In genomic region chr2:50491541-50492114, GRCh38 we compare ENCODE assay signal across 8 cellular contexts.
A peak's percentile ranks its signal among the peaks of the same experiment; 100 is the strongest.
DNase-seq lines count a peak whose midpoint lies in the region; ATAC-seq and TF ChIP-seq lines count a peak whose summit lies in the region.

No MANE protein-coding gene starts in this region.

- DNase-seq in DMS153 treated with DMSO at 0.1 percent for 48 hours (lab: John Stamatoyannopoulos, UW; ENCODE audit: unreplicated experiment) = peak; percentile 82
- peak; percentile 71 for DNase-seq in NCI-H2227 treated with DMSO at 0.1 percent for 48 hours (lab: John Stamatoyannopoulos, UW)
- DNase-seq in kidney glomerular epithelial cell (lab: John Stamatoyannopoulos, UW) = peak; percentile 14
- peak; percentile 17 for DNase-seq in testis
- no peak for DNase-seq in activated CD8-positive, alpha-beta memory T cell treated with anti-CD3 and anti-CD28 coated beads, Interleukin-2, amount 50 U/mL, for 48 hours

- H3K27ac Mint-ChIP-seq in brain = peak overlapping the region; percentile 8 to 83 (median 41)

- TF ChIP-seq CTCF in brain (conservative IDR thresholded peaks at IDR 0.05) (peak; percentile 41 to 69), testis (IDR thresholded peaks at IDR 0.05) (peak in 2 of 3 experiments; percentile 48 to 63)

- H3K4me3 Mint-ChIP-seq in brain = peak overlapping the region in 3 of 5 experiments; percentile 45 to 66 (median 59)

- no peaks in the 10 kb centered on the region for H3K9me3 ChIP-seq in testis

- no peaks in the 10 kb centered on the region for H3K4me1 ChIP-seq in testis

- WGBS in testis, 2 donors = 34 to 67% methylated on average over 1 of the region's 1 CpG

- H3K27me3 Mint-ChIP-seq in brain = no peaks in the 10 kb centered on the region

- ATAC-seq in GM19023 (IDR thresholded peaks at IDR 0.05; ENCODE audit: unreplicated experiment) (peak; percentile 43), HG03097 (IDR thresholded peaks at IDR 0.05; ENCODE audit: low FRiP score, unreplicated experiment) (peak; percentile 72)

- intact Hi-C loops in testis (cut with DNase I; ENCODE audit: low total_unique reads) = no loop called here

- peaks cover 26% of the 10 kb centered on the region for H3K4me1 Mint-ChIP-seq in brain

- peaks cover 24% of the 10 kb centered on the region for H3K36me3 Mint-ChIP-seq in brain

- no peaks in the 10 kb centered on the region for H3K36me3 ChIP-seq in testis (ENCODE audit: low read depth, missing control alignments)

- no peak overlapping the region for H3K27ac ChIP-seq in testis

- no peaks in the 10 kb centered on the region for H3K9me3 Mint-ChIP-seq in brain

- TF ChIP-seq POLR2A in testis (IDR thresholded peaks at IDR 0.05) = no peak

- H3K4me3 ChIP-seq in testis = no peak overlapping the region

- no peaks in the 10 kb centered on the region for H3K27me3 ChIP-seq in testis
